Comparison of ENCODE assay signal across 9 cellular contexts in genomic region chr7:27148776-27149641, GRCh38. TPM values are rescaled to one million over a fixed set of nuclear protein-coding genes. Genes with fewer than 3 reads are reported as not detected.
A peak's percentile ranks its signal among the peaks of the same experiment; 100 is the strongest.
DNase-seq lines count a peak whose midpoint lies in the region; ATAC-seq and TF ChIP-seq lines count a peak whose summit lies in the region.
"Had no signal": no experiment of that assay in that cellular context is flagged by ENCODE, and none has a peak within 500 bp of the region (broad histone marks: within the 10 kb centered on the region; RNA-seq: fewer than 3 reads in every experiment).

No MANE protein-coding gene starts in this region.

- intact Hi-C loops in PC-9 (cut with micrococcal nuclease; ENCODE audit: unreplicated experiment): no loop called here

- no peaks in the 10 kb centered on the region for H3K79me2 ChIP-seq in PC-9 (ENCODE audit: low read depth)

- H3K27me3 ChIP-seq in PC-9 (ENCODE audit: insufficient read depth, low read depth) (no peaks in the 10 kb centered on the region), suprapubic skin (peaks cover 9% of the 10 kb centered on the region)

- H3K9me3 ChIP-seq in PC-9 (ENCODE audit: insufficient read depth, low read depth): no peaks in the 10 kb centered on the region
- H3K9me3 ChIP-seq in suprapubic skin: no peaks in the 10 kb centered on the region

- no peak overlapping the region for H2AFZ ChIP-seq in PC-9

- H3K27ac ChIP-seq in PC-9 (no peak overlapping the region), suprapubic skin (peak overlapping the region; percentile 97)

- H4K20me1 ChIP-seq in PC-9 (ENCODE audit: insufficient read depth): no peaks in the 10 kb centered on the region

- H3F3A ChIP-seq in PC-9 (ENCODE audit: insufficient read depth, low read depth): 0 out of 2 replicates have a peak, but pooled peaks cover 4% of the 10 kb centered on the region

- ATAC-seq in GM19397 (IDR thresholded peaks at IDR 0.05; ENCODE audit: unreplicated experiment): no peak

- 0 out of 2 replicates have a peak, but pooled peaks cover 11% of the 10 kb centered on the region for H3K4me1 ChIP-seq in PC-9 (replicated peaks; ENCODE audit: insufficient read depth)
- H3K4me1 ChIP-seq in suprapubic skin: peaks cover 85% of the 10 kb centered on the region

- TF ChIP-seq CTCF in PC-9 (conservative IDR thresholded peaks at IDR 0.05) (no peak), suprapubic skin (IDR thresholded peaks at IDR 0.05) (no peak)

- CTCF ChIA-PET in PC-9 (lab: Charles Lee): no interaction called here

- no TSS peak for BruUV-seq in PC-9 (replicated peaks; lab: Mats Ljungman, UMichigan)

- H3K9me2 ChIP-seq in PC-9 (ENCODE audit: insufficient read depth): no peaks in the 10 kb centered on the region

- TF ChIP-seq EP300 in suprapubic skin (IDR thresholded peaks at IDR 0.05): no peak

- H3K4me2 ChIP-seq in PC-9: peak overlapping the region; percentile 70

- 16% methylated on average over 15 of the region's 29 CpGs for WGBS in suprapubic skin

- no peaks in the 10 kb centered on the region for H3K36me3 ChIP-seq in PC-9 (ENCODE audit: low read depth)
- peaks cover 16% of the 10 kb centered on the region for H3K36me3 ChIP-seq in suprapubic skin

- POLR2A ChIA-PET in PC-9 (lab: Charles Lee; ENCODE audit: unreplicated experiment): interaction anchor here (0.6 kb wide), 1 partner anchor 561 kb away, joined by 3 read pairs; no protein-coding TSS in a partner anchor

- peak overlapping the region; percentile 45; the same call in 1 of the 2 replicates for H3K4me3 ChIP-seq in PC-9
- peak overlapping the region; percentile 53 for H3K4me3 ChIP-seq in suprapubic skin

- DNase-seq in NCI-H510A treated with DMSO at 0.1 percent for 48 hours (lab: John Stamatoyannopoulos, UW): peak; percentile 63
- no peak for DNase-seq in NCI-H510A (lab: John Stamatoyannopoulos, UW)
- no peak for DNase-seq in PC-9
- DNase-seq in islet precursor cell: peak; percentile 52
- no peak for DNase-seq in suprapubic skin (ENCODE audit: low spot score in 2 of 2)
- no peak for DNase-seq in stimulated activated CD4-positive, alpha-beta T cell treated with anti-CD3 and anti-CD28 coated beads, Interleukin-4, amount 100 ng/mL, for 1 hour
- DNase-seq in foreskin melanocyte: no peak
- DNase-seq: activated gamma-delta T cell had no signal

- TF ChIP-seq POLR2A in suprapubic skin (IDR thresholded peaks at IDR 0.05): no peak

RNA-seq across cellular contexts. Expression of gene HOXA6, which starts 1.4 kb away (rescaled TPM):
- 0.65 and 1.2 TPM in 2 replicates for total RNA-seq in PC-9 (2021)
- total RNA-seq in suprapubic skin: 1 to 10 TPM; 4.0 to 9.3 (median 6.4) TPM

RNA-seq across cellular contexts. Expression of gene HOXA3, which starts 3.4 kb away (rescaled TPM):
- total RNA-seq in PC-9 (2021): 50.5 and 53.1 TPM in 2 replicates
- total RNA-seq in suprapubic skin: 10 to 100 TPM in 1 of 4 donors, 1 to 10 TPM in 3; 5.5 to 19.9 (median 6.2) TPM

RNA-seq across cellular contexts. Expression of gene HOXA5, which starts 5.5 kb away (rescaled TPM):
- total RNA-seq in PC-9 (2021) (0.63 and 1.0 TPM in 2 replicates), suprapubic skin (10 to 100 TPM in 3 of 4 donors, 1 to 10 TPM in 1; 4.7 to 16.3 (median 14.6) TPM)

RNA-seq across cellular contexts. Expression of gene HOXA7, which starts 7.5 kb away (rescaled TPM):
- total RNA-seq in PC-9 (2021): not detected in 2 replicates
- total RNA-seq in suprapubic skin: 10 to 100 TPM; 14.8 to 23.6 (median 17.5) TPM

RNA-seq across cellular contexts. Expression of gene HOXA9, which starts 16.3 kb away (rescaled TPM):
- total RNA-seq in PC-9 (2021) (1.9 and 2.5 TPM in 2 replicates), suprapubic skin (10 to 100 TPM; 26.7 to 64.8 (median 48.7) TPM)

Comparison
In these comparisons a context has a peak if more than half of its experiments do, and no peak if none do; other contexts are left out.
1. DNase-seq: peak in NCI-H510A treated with DMSO at 0.1 percent for 48 hours (single experiment) and islet precursor cell (single experiment); none in NCI-H510A (single experiment), PC-9 (0 of 2), suprapubic skin (0 of 2), stimulated activated CD4-positive, alpha-beta T cell treated with anti-CD3 and anti-CD28 coated beads, Interleukin-4, amount 100 ng/mL, for 1 hour (single experiment) and foreskin melanocyte (single experiment).